ENCODE assay signal across 1 cellular context in the genomic region with DNA sequence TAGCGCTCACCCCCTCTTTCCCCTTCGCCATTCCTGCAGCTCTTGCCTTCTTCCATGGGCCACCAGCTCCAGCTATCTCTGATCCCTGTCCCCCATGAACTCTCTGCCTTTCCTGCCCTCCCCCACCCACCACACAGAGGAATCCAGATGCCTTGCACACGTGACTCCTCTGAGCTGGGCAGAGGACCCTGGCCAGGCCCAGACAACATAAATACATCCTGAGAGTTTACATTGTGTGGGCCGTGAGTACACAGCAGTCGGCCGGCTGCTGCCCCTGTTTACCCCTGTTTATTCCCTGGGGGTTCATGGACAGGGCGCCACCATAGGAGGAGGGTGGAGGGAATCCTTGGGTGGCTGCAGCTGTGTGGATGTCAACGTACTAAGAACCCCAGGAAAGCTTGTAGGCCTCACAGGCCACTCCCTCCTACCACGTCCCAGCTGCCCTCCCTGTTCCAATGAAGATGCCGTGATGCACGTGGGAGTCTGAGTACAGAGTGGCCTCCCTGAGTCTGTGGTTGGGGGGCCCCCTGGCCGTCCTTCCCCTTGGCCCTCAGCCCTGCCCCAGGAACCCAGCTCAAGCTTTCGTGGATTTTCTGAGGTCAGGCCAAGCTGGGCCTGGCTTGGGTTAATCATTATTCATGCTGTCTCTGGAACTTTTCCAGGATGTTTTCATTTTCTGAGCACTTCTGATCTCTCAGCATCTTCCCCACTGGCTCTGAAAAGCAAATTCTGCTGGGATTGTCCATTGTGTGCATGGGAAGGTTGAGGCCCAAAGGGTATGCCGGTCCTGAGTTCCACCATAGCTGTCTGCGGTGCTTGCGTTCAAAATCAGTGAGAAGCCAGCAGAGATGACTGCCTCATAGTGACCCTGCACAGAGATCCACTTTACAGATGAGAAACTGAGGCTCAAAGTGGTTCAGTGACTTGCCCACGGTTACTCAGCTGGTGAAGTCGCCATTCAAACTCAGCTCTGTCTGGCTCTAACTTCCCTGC.
TF ChIP-seq lines count a peak whose summit lies in the region.

No MANE protein-coding gene starts in this region.

TF ChIP-seq in GM12878, 131 proteins besides CTCF, POLR2A, EP300 and RAD21:
- TF ChIP-seq, protein P1, sequence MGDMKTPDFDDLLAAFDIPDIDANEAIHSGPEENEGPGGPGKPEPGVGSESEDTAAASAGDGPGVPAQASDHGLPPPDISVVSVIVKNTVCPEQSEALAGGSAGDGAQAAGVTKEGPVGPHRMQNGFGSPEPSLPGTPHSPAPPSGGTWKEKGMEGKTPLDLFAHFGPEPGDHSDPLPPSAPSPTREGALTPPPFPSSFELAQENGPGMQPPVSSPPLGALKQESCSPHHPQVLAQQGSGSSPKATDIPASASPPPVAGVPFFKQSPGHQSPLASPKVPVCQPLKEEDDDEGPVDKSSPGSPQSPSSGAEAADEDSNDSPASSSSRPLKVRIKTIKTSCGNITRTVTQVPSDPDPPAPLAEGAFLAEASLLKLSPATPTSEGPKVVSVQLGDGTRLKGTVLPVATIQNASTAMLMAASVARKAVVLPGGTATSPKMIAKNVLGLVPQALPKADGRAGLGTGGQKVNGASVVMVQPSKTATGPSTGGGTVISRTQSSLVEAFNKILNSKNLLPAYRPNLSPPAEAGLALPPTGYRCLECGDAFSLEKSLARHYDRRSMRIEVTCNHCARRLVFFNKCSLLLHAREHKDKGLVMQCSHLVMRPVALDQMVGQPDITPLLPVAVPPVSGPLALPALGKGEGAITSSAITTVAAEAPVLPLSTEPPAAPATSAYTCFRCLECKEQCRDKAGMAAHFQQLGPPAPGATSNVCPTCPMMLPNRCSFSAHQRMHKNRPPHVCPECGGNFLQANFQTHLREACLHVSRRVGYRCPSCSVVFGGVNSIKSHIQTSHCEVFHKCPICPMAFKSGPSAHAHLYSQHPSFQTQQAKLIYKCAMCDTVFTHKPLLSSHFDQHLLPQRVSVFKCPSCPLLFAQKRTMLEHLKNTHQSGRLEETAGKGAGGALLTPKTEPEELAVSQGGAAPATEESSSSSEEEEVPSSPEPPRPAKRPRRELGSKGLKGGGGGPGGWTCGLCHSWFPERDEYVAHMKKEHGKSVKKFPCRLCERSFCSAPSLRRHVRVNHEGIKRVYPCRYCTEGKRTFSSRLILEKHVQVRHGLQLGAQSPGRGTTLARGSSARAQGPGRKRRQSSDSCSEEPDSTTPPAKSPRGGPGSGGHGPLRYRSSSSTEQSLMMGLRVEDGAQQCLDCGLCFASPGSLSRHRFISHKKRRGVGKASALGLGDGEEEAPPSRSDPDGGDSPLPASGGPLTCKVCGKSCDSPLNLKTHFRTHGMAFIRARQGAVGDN (IDR thresholded peaks at IDR 0.05) = no peak
- TF ChIP-seq ZSCAN29 (IDR thresholded peaks at IDR 0.05) (no peak), ZNF384 (IDR thresholded peaks at IDR 0.05; ENCODE audit: borderline replicate concordance, low read depth, low read length) (no peak), CHD1 (IDR thresholded peaks at IDR 0.05; ENCODE audit: low read depth, low read length) (no peak), DPF2 (IDR thresholded peaks at IDR 0.05) (0 out of 2 replicates have a peak, but pooled peaks have one; percentile 14), TCF7 (IDR thresholded peaks at IDR 0.05; ENCODE audit: borderline replicate concordance) (no peak), CREB1 (IDR thresholded peaks at IDR 0.05; ENCODE audit: low read depth) (no peak), ETV6 (conservative IDR thresholded peaks at IDR 0.05 in 1 of 2, IDR thresholded peaks at IDR 0.05 in 1 of 2; ENCODE audit: borderline replicate concordance in 1 of 2, low read depth in 1 of 2) (no peak), IKZF1 (conservative IDR thresholded peaks at IDR 0.05) (no peak), NR2F1 (conservative IDR thresholded peaks at IDR 0.05) (no peak)
- TF ChIP-seq, protein P2, sequence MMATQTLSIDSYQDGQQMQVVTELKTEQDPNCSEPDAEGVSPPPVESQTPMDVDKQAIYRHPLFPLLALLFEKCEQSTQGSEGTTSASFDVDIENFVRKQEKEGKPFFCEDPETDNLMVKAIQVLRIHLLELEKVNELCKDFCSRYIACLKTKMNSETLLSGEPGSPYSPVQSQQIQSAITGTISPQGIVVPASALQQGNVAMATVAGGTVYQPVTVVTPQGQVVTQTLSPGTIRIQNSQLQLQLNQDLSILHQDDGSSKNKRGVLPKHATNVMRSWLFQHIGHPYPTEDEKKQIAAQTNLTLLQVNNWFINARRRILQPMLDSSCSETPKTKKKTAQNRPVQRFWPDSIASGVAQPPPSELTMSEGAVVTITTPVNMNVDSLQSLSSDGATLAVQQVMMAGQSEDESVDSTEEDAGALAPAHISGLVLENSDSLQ (IDR thresholded peaks at IDR 0.05) = no peak
- TF ChIP-seq, protein P3, sequence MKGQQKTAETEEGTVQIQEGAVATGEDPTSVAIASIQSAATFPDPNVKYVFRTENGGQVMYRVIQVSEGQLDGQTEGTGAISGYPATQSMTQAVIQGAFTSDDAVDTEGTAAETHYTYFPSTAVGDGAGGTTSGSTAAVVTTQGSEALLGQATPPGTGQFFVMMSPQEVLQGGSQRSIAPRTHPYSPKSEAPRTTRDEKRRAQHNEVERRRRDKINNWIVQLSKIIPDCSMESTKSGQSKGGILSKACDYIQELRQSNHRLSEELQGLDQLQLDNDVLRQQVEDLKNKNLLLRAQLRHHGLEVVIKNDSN (IDR thresholded peaks at IDR 0.05; ENCODE audit: borderline replicate concordance, extremely low read length, insufficient read depth, low read depth, low read length) = peak; percentile 3
- TF ChIP-seq, protein P4, sequence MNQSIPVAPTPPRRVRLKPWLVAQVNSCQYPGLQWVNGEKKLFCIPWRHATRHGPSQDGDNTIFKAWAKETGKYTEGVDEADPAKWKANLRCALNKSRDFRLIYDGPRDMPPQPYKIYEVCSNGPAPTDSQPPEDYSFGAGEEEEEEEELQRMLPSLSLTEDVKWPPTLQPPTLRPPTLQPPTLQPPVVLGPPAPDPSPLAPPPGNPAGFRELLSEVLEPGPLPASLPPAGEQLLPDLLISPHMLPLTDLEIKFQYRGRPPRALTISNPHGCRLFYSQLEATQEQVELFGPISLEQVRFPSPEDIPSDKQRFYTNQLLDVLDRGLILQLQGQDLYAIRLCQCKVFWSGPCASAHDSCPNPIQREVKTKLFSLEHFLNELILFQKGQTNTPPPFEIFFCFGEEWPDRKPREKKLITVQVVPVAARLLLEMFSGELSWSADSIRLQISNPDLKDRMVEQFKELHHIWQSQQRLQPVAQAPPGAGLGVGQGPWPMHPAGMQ (IDR thresholded peaks at IDR 0.05; ENCODE audit: borderline replicate concordance) = no peak
